8 cellular contexts compared by ENCODE assay signal in the genomic region with DNA sequence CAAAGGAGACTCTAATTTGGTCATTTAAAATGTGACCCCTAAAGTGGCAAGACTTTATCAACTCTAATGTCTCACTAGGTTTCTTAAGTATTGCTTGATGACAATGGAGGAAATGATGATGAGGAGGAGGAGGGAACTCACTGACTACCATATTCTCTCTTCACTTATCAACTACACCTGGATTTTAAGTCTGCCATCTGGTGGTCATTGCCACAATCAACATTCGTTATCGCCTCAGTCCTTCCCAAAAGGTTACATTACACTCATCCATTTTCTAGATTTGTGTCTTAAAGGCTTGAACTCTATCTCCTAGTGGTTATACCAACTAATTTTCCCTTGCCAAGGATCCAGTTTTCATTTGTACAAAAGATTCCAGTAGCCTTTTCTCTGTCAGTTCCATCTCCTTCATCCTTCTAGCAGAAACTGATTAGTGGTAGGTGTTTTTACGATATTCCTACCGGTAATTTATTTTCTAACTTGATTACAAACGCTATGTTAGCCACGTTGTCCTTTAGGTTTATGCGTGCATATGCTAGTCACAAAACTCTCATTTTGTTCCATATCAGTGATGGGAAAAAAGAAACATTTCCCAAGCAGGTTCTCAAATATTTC.
DNase-seq lines count a peak whose midpoint lies in the region; ATAC-seq, FAIRE-seq and TF ChIP-seq lines count a peak whose summit lies in the region.

No MANE protein-coding gene starts in this region.

- CTCF ChIA-PET in RWPE1 (lab: Yijun Ruan, JAX) = interaction anchor here (0.6 kb wide), 1 partner anchor 127 kb away, joined by 3 read pairs; no protein-coding TSS in a partner anchor

- DNase-seq in DMS114 treated with DMSO at 0.1 percent for 48 hours (lab: John Stamatoyannopoulos, UW; ENCODE audit: unreplicated experiment) = peak; percentile 24
- peak; percentile 12 for DNase-seq in H54 (ENCODE audit: insufficient read length, low spot score)
- peak; percentile 10 for DNase-seq in RWPE1 (ENCODE audit: low spot score)
- peak; percentile 4 for DNase-seq in hepatic stellate cell (ENCODE audit: low spot score)
- DNase-seq in stimulated activated CD8-positive, alpha-beta memory T cell treated with anti-CD3 and anti-CD28 coated beads, Interleukin-4, amount 100 ng/mL, for 48 hours = no peak
- DNase-seq in NCI-H187 (lab: John Stamatoyannopoulos, UW) = no peak

- no peak overlapping the region for H3K27ac ChIP-seq in RWPE1

- peak; percentile 98 for FAIRE-seq in H54 (lab: Jason Lieb, UNC)

- ATAC-seq in GM21360 (IDR thresholded peaks at IDR 0.05; ENCODE audit: unreplicated experiment) (no peak), GM21390 (IDR thresholded peaks at IDR 0.05; ENCODE audit: unreplicated experiment) (no peak)

- peak; percentile 65 for TF ChIP-seq CTCF in RWPE1 (conservative IDR thresholded peaks at IDR 0.05; ENCODE audit: low read depth)

- TF ChIP-seq POLR2A in H54 (IDR thresholded peaks at IDR 0.05; ENCODE audit: low read depth, low read length) = no peak

- POLR2A ChIA-PET in RWPE1 (lab: Yijun Ruan, JAX; ENCODE audit: low non-redundant PET) = no interaction called here

Comparison
In these comparisons a context has a peak if more than half of its experiments do, and no peak if none do; other contexts are left out.
1. DNase-seq: peak in DMS114 treated with DMSO at 0.1 percent for 48 hours (single experiment), H54 (single experiment), RWPE1 (single experiment) and hepatic stellate cell (single experiment); none in stimulated activated CD8-positive, alpha-beta memory T cell treated with anti-CD3 and anti-CD28 coated beads, Interleukin-4, amount 100 ng/mL, for 48 hours (single experiment) and NCI-H187 (0 of 2).